9 cellular contexts compared by ENCODE assay signal in genomic region chr6:7691675-7692452, GRCh38. TPM values are rescaled to one million over a fixed set of nuclear protein-coding genes. Genes with fewer than 3 reads are reported as not detected.
DNase-seq lines count a peak whose midpoint lies in the region; ATAC-seq and TF ChIP-seq lines count a peak whose summit lies in the region.
"Had no signal": no experiment of that assay in that cellular context is flagged by ENCODE, and none has a peak within 500 bp of the region (broad histone marks: within the 10 kb centered on the region; RNA-seq: fewer than 3 reads in every experiment).

No MANE protein-coding gene starts in this region.

- peak overlapping the region; percentile 33; the same call in 1 of the 2 replicates for H3K9ac ChIP-seq in SK-N-SH
- H3K9ac ChIP-seq: BLaER1 had no signal

- H3K4me3 ChIP-seq in SK-N-SH (ENCODE audit: low read depth in 2 of 2, low read length in 1 of 2) (peak overlapping the region in 1 of 2 experiments; percentile 54; a peak in 2 of 4 replicates), suprapubic skin (peak overlapping the region; percentile 8)
- H3K4me3 ChIP-seq: BLaER1 had no signal

- TF ChIP-seq RAD21 in SK-N-SH (IDR thresholded peaks at IDR 0.05; ENCODE audit: low read length), result no peak

- TF ChIP-seq POLR2A in suprapubic skin (IDR thresholded peaks at IDR 0.05), result no peak

- CTCF ChIA-PET in activated CD8-positive, alpha-beta memory T cell treated with anti-CD3 and anti-CD28 coated beads, Interleukin-2, amount 10 ng/mL, durations not matched to agents 7 days and 5 days (lab: Charles Lee), result no interaction called here
- CTCF ChIA-PET in SK-N-SH (lab: Yijun Ruan, JAX), result no interaction called here

- no peaks in the 10 kb centered on the region for H4K20me1 ChIP-seq in SK-N-SH (ENCODE audit: insufficient read depth)
- H4K20me1 ChIP-seq: BLaER1 had no signal

- no peaks in the 10 kb centered on the region for H3K9me2 ChIP-seq in SK-N-SH

- no peak overlapping the region for H3K27ac Mint-ChIP-seq in activated CD8-positive, alpha-beta memory T cell treated with anti-CD3 and anti-CD28 coated beads, Interleukin-2, amount 10 ng/mL, durations not matched to agents 7 days and 5 days

- H3K4me3 Mint-ChIP-seq in activated CD8-positive, alpha-beta memory T cell treated with anti-CD3 and anti-CD28 coated beads, Interleukin-2, amount 10 ng/mL, durations not matched to agents 7 days and 5 days, result no peak overlapping the region

- WGBS in SK-N-SH (ENCODE audit: low lambda C conversion rate), result 4% methylated on average over 18 of the region's 21 CpGs
- WGBS in suprapubic skin, result 50% methylated on average over 17 of the region's 21 CpGs

- H3K9me3 ChIP-seq in SK-N-SH (no peaks in the 10 kb centered on the region), suprapubic skin (no peaks in the 10 kb centered on the region)
- H3K9me3 ChIP-seq: BLaER1 had no signal

- DNase-seq in activated CD8-positive, alpha-beta memory T cell treated with anti-CD3 and anti-CD28 coated beads, Interleukin-2, amount 10 ng/mL, durations not matched to agents 7 days and 5 days, result no peak
- DNase-seq in activated CD8-positive, alpha-beta memory T cell treated with anti-CD3 and anti-CD28 coated beads, Interleukin-2, amount 50 U/mL, for 48 hours, result no peak
- DNase-seq in SK-N-SH (no peak), glomerular visceral epithelial cell (ENCODE audit: extremely low spot score) (peak; percentile 58), suprapubic skin (ENCODE audit: low spot score in 2 of 2) (no peak)

- H3K27ac ChIP-seq in SK-N-SH (ENCODE audit: low read depth in 2 of 2, low read length in 1 of 2) (peak overlapping the region in 1 of 2 experiments; percentile 14; a peak in 1 of 4 replicates), suprapubic skin (no peak overlapping the region)
- H3K27ac ChIP-seq: BLaER1 had no signal

- H3K4me1 ChIP-seq in SK-N-SH (ENCODE audit: control insufficient read depth in 1 of 2, insufficient read depth in 2 of 2, low read depth in 1 of 2, low read length in 1 of 2) (peaks cover 0 to 9% of the 10 kb centered on the region in 2 experiments; a peak in 1 of 4 replicates), suprapubic skin (peaks cover 7% of the 10 kb centered on the region)
- H3K4me1 ChIP-seq: BLaER1 had no signal

- H3K36me3 ChIP-seq in SK-N-SH (replicated peaks in 1 of 2; ENCODE audit: control insufficient read depth in 1 of 2, insufficient read depth in 2 of 2, low read length in 1 of 2) (no peaks in the 10 kb centered on the region), suprapubic skin (no peaks in the 10 kb centered on the region)
- H3K36me3 ChIP-seq: BLaER1 had no signal

- ATAC-seq in activated CD8-positive, alpha-beta memory T cell treated with anti-CD3 and anti-CD28 coated beads, Interleukin-2, amount 10 ng/mL, durations not matched to agents 7 days and 5 days, result peak; percentile 27
- ATAC-seq in HG03439 (IDR thresholded peaks at IDR 0.05; ENCODE audit: unreplicated experiment), result no peak
- ATAC-seq in GM21526 (IDR thresholded peaks at IDR 0.05; ENCODE audit: low FRiP score, unreplicated experiment), result no peak
- no peak for ATAC-seq in GM19452 (IDR thresholded peaks at IDR 0.05; ENCODE audit: unreplicated experiment)

- peak overlapping the region; percentile 78; the same call in 1 of the 2 replicates for H2AFZ ChIP-seq in SK-N-SH (ENCODE audit: low read depth)

- peaks cover 33% of the 10 kb centered on the region; the same call in 1 of the 2 replicates for H3K27me3 ChIP-seq in SK-N-SH (ENCODE audit: insufficient read depth)
- no peaks in the 10 kb centered on the region for H3K27me3 ChIP-seq in suprapubic skin
- H3K27me3 ChIP-seq: BLaER1 had no signal

- no peak for TF ChIP-seq EP300 in SK-N-SH (IDR thresholded peaks at IDR 0.05; ENCODE audit: borderline replicate concordance in 1 of 2, low read depth in 1 of 2, low read length in 1 of 2)
- no peak for TF ChIP-seq EP300 in suprapubic skin (IDR thresholded peaks at IDR 0.05)

- POLR2A ChIA-PET in SK-N-SH (lab: Yijun Ruan, JAX), result no interaction called here

- TF ChIP-seq CTCF in SK-N-SH (IDR thresholded peaks at IDR 0.05) (no peak), suprapubic skin (IDR thresholded peaks at IDR 0.05) (no peak)

- H3F3A ChIP-seq in SK-N-SH (replicated peaks; ENCODE audit: insufficient read depth), result peaks cover 7% of the 10 kb centered on the region

- H3K4me2 ChIP-seq in SK-N-SH, result peak overlapping the region; percentile 77
- H3K4me2 ChIP-seq: BLaER1 had no signal

- H3K4me1 Mint-ChIP-seq in activated CD8-positive, alpha-beta memory T cell treated with anti-CD3 and anti-CD28 coated beads, Interleukin-2, amount 10 ng/mL, durations not matched to agents 7 days and 5 days, result no peaks in the 10 kb centered on the region

- no peaks in the 10 kb centered on the region for H3K79me2 ChIP-seq in SK-N-SH (ENCODE audit: insufficient read depth)

- no peaks in the 10 kb centered on the region for H3K9me3 Mint-ChIP-seq in activated CD8-positive, alpha-beta memory T cell treated with anti-CD3 and anti-CD28 coated beads, Interleukin-2, amount 10 ng/mL, durations not matched to agents 7 days and 5 days (ENCODE audit: low read depth)

- H3K27me3 Mint-ChIP-seq in activated CD8-positive, alpha-beta memory T cell treated with anti-CD3 and anti-CD28 coated beads, Interleukin-2, amount 10 ng/mL, durations not matched to agents 7 days and 5 days, result peaks cover 31% of the 10 kb centered on the region

- H3K36me3 Mint-ChIP-seq in activated CD8-positive, alpha-beta memory T cell treated with anti-CD3 and anti-CD28 coated beads, Interleukin-2, amount 10 ng/mL, durations not matched to agents 7 days and 5 days, result no peaks in the 10 kb centered on the region

TF ChIP-seq in SK-N-SH, 30 proteins besides CTCF, POLR2A, EP300 and RAD21:
- no peak for TF ChIP-seq GABPA (IDR thresholded peaks at IDR 0.05; ENCODE audit: low read depth)
- TF ChIP-seq ELF1 (IDR thresholded peaks at IDR 0.05), result no peak
- peak; percentile 40 for TF ChIP-seq FOSL2 (IDR thresholded peaks at IDR 0.05; ENCODE audit: borderline replicate concordance, low read depth)
- TF ChIP-seq CHD2 (IDR thresholded peaks at IDR 0.05; ENCODE audit: low read length, partially characterized antibody), result no peak
- no peak for TF ChIP-seq SMC3 (IDR thresholded peaks at IDR 0.05; ENCODE audit: low read depth, low read length)
- TF ChIP-seq TAF1 (IDR thresholded peaks at IDR 0.05; ENCODE audit: borderline replicate concordance, low read depth, low read length), result no peak
- TF ChIP-seq NFIC (IDR thresholded peaks at IDR 0.05; ENCODE audit: borderline replicate concordance), result no peak
- TF ChIP-seq NRF1 (IDR thresholded peaks at IDR 0.05; ENCODE audit: low read depth, low read length), result no peak
- no peak for TF ChIP-seq MXI1 (IDR thresholded peaks at IDR 0.05; ENCODE audit: low read depth, low read length)
- TF ChIP-seq USF1 (IDR thresholded peaks at IDR 0.05; ENCODE audit: borderline replicate concordance, low read depth), result no peak
- no peak for TF ChIP-seq YY1 (IDR thresholded peaks at IDR 0.05; ENCODE audit: low read depth)
- TF ChIP-seq POLR2AphosphoS5 (IDR thresholded peaks at IDR 0.05; ENCODE audit: low read depth, low read length), result no peak
- peak; percentile 20; the same call in 1 of the 2 replicates for TF ChIP-seq JUND (IDR thresholded peaks at IDR 0.05)

RNA-seq across cellular contexts. Expression of gene BMP6, which starts 34.0 kb away (rescaled TPM):
- total RNA-seq in activated CD8-positive, alpha-beta memory T cell treated with anti-CD3 and anti-CD28 coated beads, Interleukin-2, amount 10 ng/mL, durations not matched to agents 7 days and 5 days, result not detected
- 0.03 TPM in 1 of 2 replicates, not detected in the other for polyA plus RNA-seq in SK-N-SH (2012; rRNA removed)
- 0.03 TPM in 2 replicates for polyA plus RNA-seq in SK-N-SH (2012; cell fraction: cytosol; rRNA removed)
- polyA plus RNA-seq in SK-N-SH (2012; cell fraction: nucleus; rRNA removed), result not detected in 2 replicates
- 1 to 10 TPM; 1.8 to 7.4 (median 3.8) TPM for total RNA-seq in suprapubic skin
